Comparison of ENCODE assay signal across 7 cellular contexts in genomic region chr7:127347567-127348246, GRCh38. TPM values are rescaled to one million over a fixed set of nuclear protein-coding genes. Genes with fewer than 3 reads are reported as not detected.
DNase-seq lines count a peak whose midpoint lies in the region; ATAC-seq and TF ChIP-seq lines count a peak whose summit lies in the region.

No MANE protein-coding gene starts in this region.

- intact Hi-C loops in dorsolateral prefrontal cortex (cut with DNase I) (loop anchor here in 1 of 2 donors (5.0 kb wide), 2 partner anchors 45 to 95 kb away; partner anchors contain the start of genes GRM8 and ZNF800), lower lobe of right lung (cut with DNase I) (no loop called here)

- H3K9me3 ChIP-seq in lower lobe of right lung: no peaks in the 10 kb centered on the region

- H3K27ac ChIP-seq in dorsolateral prefrontal cortex (no peak overlapping the region), lower lobe of right lung (no peak overlapping the region)

- H3K27me3 ChIP-seq in dorsolateral prefrontal cortex: no peaks in the 10 kb centered on the region
- H3K27me3 ChIP-seq in lower lobe of right lung (ENCODE audit: low read depth): no peaks in the 10 kb centered on the region

- TF ChIP-seq CTCF in dorsolateral prefrontal cortex (IDR thresholded peaks at IDR 0.05 in 54 of 56, conservative IDR thresholded peaks at IDR 0.05 in 2 of 56; ENCODE audit: low read depth in 1 of 56, partially characterized antibody in 56 of 56) (peak in 47 of 56 donors; percentile 4 to 67 (median 40)), lower lobe of right lung (IDR thresholded peaks at IDR 0.05) (peak; percentile 45)

- H3K4me3 ChIP-seq in dorsolateral prefrontal cortex (peak overlapping the region in 54 of 59 donors; percentile 9 to 61 (median 44)), lower lobe of right lung (peak overlapping the region; percentile 43)

- H3K36me3 ChIP-seq in lower lobe of right lung: no peaks in the 10 kb centered on the region

- no peaks in the 10 kb centered on the region for H3K4me1 ChIP-seq in lower lobe of right lung

- peak; percentile 42 for DNase-seq in NCI-H2196 treated with DMSO at 0.1 percent for 48 hours (lab: John Stamatoyannopoulos, UW; ENCODE audit: unreplicated experiment)
- peak; percentile 46 to 60 for DNase-seq in activated CD4-positive, alpha-beta T cell treated with anti-CD3 and anti-CD28 coated beads, Interleukin-2, amount 50 U/mL, for 24 hours (ENCODE audit: low read depth in 1 of 2, low spot score in 1 of 2)
- DNase-seq in dorsolateral prefrontal cortex: peak; percentile 11 to 65 (median 36)
- DNase-seq in lower lobe of right lung: peak; percentile 79
- peak; percentile 37 for DNase-seq in stimulated activated CD8-positive, alpha-beta memory T cell treated with anti-CD3 and anti-CD28 coated beads, Interleukin-12 subunit alpha, Interleukin-12 subunit beta, amount 100 ng/mL, for 1 hour (ENCODE audit: low read depth)

- peak; percentile 91 for ATAC-seq in GM18517 (IDR thresholded peaks at IDR 0.05; ENCODE audit: unreplicated experiment)
- peak; percentile 88 for ATAC-seq in HG03025 (IDR thresholded peaks at IDR 0.05; ENCODE audit: low FRiP score, unreplicated experiment)
- ATAC-seq in lower lobe of right lung: peak; percentile 98 to 99

RNA-seq across cellular contexts. Expression of gene ZNF800, which starts 44.8 kb away (rescaled TPM):
- 10 to 100 TPM; 34.6 to 62.9 (median 48.6) TPM for total RNA-seq in dorsolateral prefrontal cortex
- total RNA-seq in lower lobe of right lung: 36.6 TPM
